In genomic region chr7:27836525-27836924, GRCh38 we compare ENCODE assay signal across 18 cellular contexts.
"Had no signal": no experiment of that assay in that cellular context is flagged by ENCODE, and none has a peak within 500 bp of the region (broad histone marks: within the 10 kb centered on the region; RNA-seq: fewer than 3 reads in every experiment).

No MANE protein-coding gene starts in this region.

- H3K27ac Mint-ChIP-seq: activated B cell treated with CpG ODN at 0.5 μM for 24 hours; activated CD4-positive, alpha-beta T cell treated with anti-CD3 and anti-CD28 coated beads, Interleukin-2, amount 10 ng/mL, durations not matched to agents 24 days and 14 days; endodermal cell; neural progenitor cell; stimulated activated naive B cell treated with anti-CD40 and anti-IgM and Interleukin-4, amounts not matched to agents 10 μg/mL and 1 μg/mL and 100 μg/mL, for 72 hours; T-helper 2 cell treated with Interferon-gamma antibody and Interleukin-4, amounts not matched to agents 5 μg/mL and 100 μg/mL, for 36 hours had no signal

- H3K4me1 ChIP-seq: left lung, pancreas, uterus had no signal

- H3K9me3 Mint-ChIP-seq: activated B cell treated with CpG ODN at 0.5 μM for 24 hours; activated CD4-positive, alpha-beta T cell treated with anti-CD3 and anti-CD28 coated beads, Interleukin-2, amount 10 ng/mL, durations not matched to agents 24 days and 14 days; activated T-cell treated with anti-CD3 and anti-CD28 coated beads, Interleukin-2, amount 50 U/mL, for 72 hours; endodermal cell; neural progenitor cell; stimulated activated naive B cell treated with anti-CD40 and anti-IgM and Interleukin-4, amounts not matched to agents 10 μg/mL and 1 μg/mL and 100 μg/mL, for 72 hours; T-helper 2 cell treated with Interferon-gamma antibody and Interleukin-4, amounts not matched to agents 5 μg/mL and 100 μg/mL, for 36 hours had no signal

- H3K9me3 ChIP-seq: gastroesophageal sphincter, left lung, pancreas, tibial nerve, uterus had no signal

- DNase-seq: activated B cell treated with CpG ODN at 0.5 μM for 24 hours; activated CD4-positive, alpha-beta T cell treated with anti-CD3 and anti-CD28 coated beads, Interleukin-2, amount 10 ng/mL, durations not matched to agents 24 days and 14 days; activated CD8-positive, alpha-beta memory T cell treated with anti-CD3 and anti-CD28 coated beads, Interleukin-2, amount 50 U/mL, for 48 hours; activated naive CD4-positive, alpha-beta T cell; activated T-cell treated with anti-CD3 and anti-CD28 coated beads, Interleukin-2, amount 50 U/mL, for 72 hours; endodermal cell; erythroblast; islet precursor cell; left lung; mesenchymal stem cell; pancreas; stimulated activated naive B cell treated with anti-CD40 and anti-IgM and Interleukin-4, amounts not matched to agents 10 μg/mL and 1 μg/mL and 100 μg/mL, for 72 hours; uterus had no signal

- H3K4me1 Mint-ChIP-seq: activated B cell treated with CpG ODN at 0.5 μM for 24 hours had no signal

- H3K4me2 ChIP-seq: neural progenitor cell had no signal

- H3K27me3 ChIP-seq: gastroesophageal sphincter, left lung, neural progenitor cell, pancreas, tibial nerve, uterus had no signal

- H3K4me3 ChIP-seq: gastroesophageal sphincter, left lung, neural progenitor cell, pancreas, tibial nerve, uterus had no signal

- H3K36me3 ChIP-seq: neural progenitor cell, pancreas, uterus had no signal

- H3K4me3 Mint-ChIP-seq: activated B cell treated with CpG ODN at 0.5 μM for 24 hours; activated CD4-positive, alpha-beta T cell treated with anti-CD3 and anti-CD28 coated beads, Interleukin-2, amount 10 ng/mL, durations not matched to agents 24 days and 14 days; activated T-cell treated with anti-CD3 and anti-CD28 coated beads, Interleukin-2, amount 50 U/mL, for 72 hours; endodermal cell; neural progenitor cell; stimulated activated naive B cell treated with anti-CD40 and anti-IgM and Interleukin-4, amounts not matched to agents 10 μg/mL and 1 μg/mL and 100 μg/mL, for 72 hours; T-helper 2 cell treated with Interferon-gamma antibody and Interleukin-4, amounts not matched to agents 5 μg/mL and 100 μg/mL, for 36 hours had no signal

- H3K27ac ChIP-seq: left lung, neural progenitor cell, pancreas, tibial nerve, uterus had no signal

- ATAC-seq: activated T-cell treated with anti-CD3 and anti-CD28 coated beads, Interleukin-2, amount 50 U/mL, for 72 hours; gastroesophageal sphincter; left lung; stimulated activated naive B cell treated with anti-CD40 and anti-IgM and Interleukin-4, amounts not matched to agents 10 μg/mL and 1 μg/mL and 100 μg/mL, for 72 hours had no signal

- FAIRE-seq: astrocyte, pancreas had no signal

- H2AFZ ChIP-seq: neural progenitor cell had no signal

- H3K27me3 Mint-ChIP-seq: activated B cell treated with CpG ODN at 0.5 μM for 24 hours; activated CD4-positive, alpha-beta T cell treated with anti-CD3 and anti-CD28 coated beads, Interleukin-2, amount 10 ng/mL, durations not matched to agents 24 days and 14 days; stimulated activated naive B cell treated with anti-CD40 and anti-IgM and Interleukin-4, amounts not matched to agents 10 μg/mL and 1 μg/mL and 100 μg/mL, for 72 hours had no signal

- H3K9ac ChIP-seq: neural progenitor cell had no signal
